Comparison of ENCODE assay signal across 16 cellular contexts in genomic region chr4:40306991-40307390, GRCh38. TPM values are rescaled to one million over a fixed set of nuclear protein-coding genes. Genes with fewer than 3 reads are reported as not detected.
DNase-seq lines count a peak whose midpoint lies in the region; ATAC-seq lines count a peak whose summit lies in the region.
"Had no signal": no experiment of that assay in that cellular context is flagged by ENCODE, and none has a peak within 500 bp of the region (broad histone marks: within the 10 kb centered on the region; RNA-seq: fewer than 3 reads in every experiment).

No MANE protein-coding gene starts in this region.

- H3K4me3 Mint-ChIP-seq in CD4-positive, CD25-positive, alpha-beta regulatory T cell = peak overlapping the region; percentile 23 to 89 (median 76)
- peak overlapping the region; percentile 70 for H3K4me3 Mint-ChIP-seq in activated T-helper 1 cell treated with anti-CD3 and anti-CD28 coated beads, Interleukin-12 subunit alpha, Interleukin-12 subunit beta, Interleukin-2, Interleukin-4 antibody, amounts not matched to agents 30 ng/mL and 10 ng/mL and 1 ng/mL, durations not matched to agents 14 hours and 24 hours and 36 hours
- peak overlapping the region; percentile 58 to 90 (median 82) for H3K4me3 Mint-ChIP-seq in naive thymus-derived CD8-positive, alpha-beta T cell

- H3K36me3 Mint-ChIP-seq in CD4-positive, CD25-positive, alpha-beta regulatory T cell = peaks cover 8% of the 10 kb centered on the region
- peaks cover 11% of the 10 kb centered on the region for H3K36me3 Mint-ChIP-seq in activated T-helper 1 cell treated with anti-CD3 and anti-CD28 coated beads, Interleukin-12 subunit alpha, Interleukin-12 subunit beta, Interleukin-2, Interleukin-4 antibody, amounts not matched to agents 30 ng/mL and 10 ng/mL and 1 ng/mL, durations not matched to agents 14 hours and 24 hours and 36 hours (ENCODE audit: low read depth)
- H3K36me3 Mint-ChIP-seq in naive thymus-derived CD8-positive, alpha-beta T cell = peaks cover 0 to 3% (median 0%) of the 10 kb centered on the region in 3 donors

- H3K27me3 Mint-ChIP-seq in CD4-positive, CD25-positive, alpha-beta regulatory T cell = peaks cover under 1% of the 10 kb centered on the region
- H3K27me3 Mint-ChIP-seq in activated T-helper 1 cell treated with anti-CD3 and anti-CD28 coated beads, Interleukin-12 subunit alpha, Interleukin-12 subunit beta, Interleukin-2, Interleukin-4 antibody, amounts not matched to agents 30 ng/mL and 10 ng/mL and 1 ng/mL, durations not matched to agents 14 hours and 24 hours and 36 hours (ENCODE audit: insufficient read depth) = no peaks in the 10 kb centered on the region
- no peaks in the 10 kb centered on the region for H3K27me3 Mint-ChIP-seq in naive thymus-derived CD8-positive, alpha-beta T cell

- H3K27me3 ChIP-seq in CD4-positive, CD25-positive, alpha-beta regulatory T cell (ENCODE audit: control insufficient read depth, insufficient read depth, low read length) = no peaks in the 10 kb centered on the region
- H3K27me3 ChIP-seq: BE2C had no signal

- peak overlapping the region; percentile 94 for H3K27ac ChIP-seq in CD4-positive, CD25-positive, alpha-beta regulatory T cell (ENCODE audit: insufficient read depth, low read length, poor library complexity, severe bottlenecking)

- peak overlapping the region; percentile 98 to 99 (median 99) for H3K27ac Mint-ChIP-seq in CD4-positive, CD25-positive, alpha-beta regulatory T cell
- peak overlapping the region; percentile 94 for H3K27ac Mint-ChIP-seq in activated T-helper 1 cell treated with anti-CD3 and anti-CD28 coated beads, Interleukin-12 subunit alpha, Interleukin-12 subunit beta, Interleukin-2, Interleukin-4 antibody, amounts not matched to agents 30 ng/mL and 10 ng/mL and 1 ng/mL, durations not matched to agents 14 hours and 24 hours and 36 hours
- H3K27ac Mint-ChIP-seq in naive thymus-derived CD8-positive, alpha-beta T cell = peak overlapping the region; percentile 97 to 100 (median 99)

- H3K4me1 ChIP-seq in CD4-positive, CD25-positive, alpha-beta regulatory T cell (ENCODE audit: control insufficient read depth, insufficient read depth, low read length, poor library complexity, severe bottlenecking) = peaks cover 96% of the 10 kb centered on the region
- H3K4me1 ChIP-seq: BE2C had no signal

- intact Hi-C loops in activated T-helper 1 cell treated with anti-CD3 and anti-CD28 coated beads, Interleukin-12 subunit alpha, Interleukin-12 subunit beta, Interleukin-2, Interleukin-4 antibody, amounts not matched to agents 30 ng/mL and 10 ng/mL and 1 ng/mL, durations not matched to agents 14 hours and 24 hours and 36 hours (cut with micrococcal nuclease) = loop anchor here (5.0 kb wide), 5 partner anchors 365 to 610 kb away; partner anchors contain the start of gene UBE2K

- peaks cover 0 to 4% of the 10 kb centered on the region in 2 experiments for H3K9me3 ChIP-seq in CD4-positive, CD25-positive, alpha-beta regulatory T cell (ENCODE audit: control insufficient read depth in 2 of 2, low read length in 2 of 2)
- H3K9me3 ChIP-seq: BE2C had no signal

- no peak for DNase-seq in CD4-positive, CD25-positive, alpha-beta regulatory T cell
- DNase-seq in Jurkat, Clone E6-1 (ENCODE audit: low read depth, low spot score) = no peak
- no peak for DNase-seq in activated T-helper 1 cell treated with anti-CD3 and anti-CD28 coated beads, Interleukin-12 subunit alpha, Interleukin-12 subunit beta, Interleukin-2, Interleukin-4 antibody, amounts not matched to agents 30 ng/mL and 10 ng/mL and 1 ng/mL, durations not matched to agents 14 hours and 24 hours and 36 hours (ENCODE audit: low spot score)
- peak in 1 of 10 donors; percentile 13 for DNase-seq in naive thymus-derived CD8-positive, alpha-beta T cell
- DNase-seq in superior temporal gyrus (ENCODE audit: extremely low spot score) (no peak), NK-92 (lab: John Stamatoyannopoulos, UW; ENCODE audit: unreplicated experiment) (no peak), DMS53 treated with DMSO at 0.1 percent for 48 hours (lab: John Stamatoyannopoulos, UW; ENCODE audit: unreplicated experiment) (no peak)
- DNase-seq: BE2C; GOT3; midbrain; MV-4-11; NCI-H2171 treated with DMSO at 0.1 percent for 48 hours; stimulated activated CD4-positive, alpha-beta T cell treated with anti-CD3 and anti-CD28 coated beads, Interleukin-4, amount 100 ng/mL, for 1 hour; stimulated activated naive CD4-positive, alpha-beta T cell had no signal

- peaks cover 0 to 8% (median 0%) of the 10 kb centered on the region in 7 donors for H3K9me3 Mint-ChIP-seq in CD4-positive, CD25-positive, alpha-beta regulatory T cell
- peaks cover 14% of the 10 kb centered on the region for H3K9me3 Mint-ChIP-seq in activated T-helper 1 cell treated with anti-CD3 and anti-CD28 coated beads, Interleukin-12 subunit alpha, Interleukin-12 subunit beta, Interleukin-2, Interleukin-4 antibody, amounts not matched to agents 30 ng/mL and 10 ng/mL and 1 ng/mL, durations not matched to agents 14 hours and 24 hours and 36 hours
- peaks cover 0 to 10% (median 2%) of the 10 kb centered on the region in 9 donors for H3K9me3 Mint-ChIP-seq in naive thymus-derived CD8-positive, alpha-beta T cell

- no peaks in the 10 kb centered on the region for H3K36me3 ChIP-seq in CD4-positive, CD25-positive, alpha-beta regulatory T cell (ENCODE audit: control insufficient read depth, insufficient read depth, low read length)
- H3K36me3 ChIP-seq: BE2C had no signal

- peaks cover 39 to 94% (median 72%) of the 10 kb centered on the region in 4 donors for H3K4me1 Mint-ChIP-seq in CD4-positive, CD25-positive, alpha-beta regulatory T cell
- peaks cover 80% of the 10 kb centered on the region for H3K4me1 Mint-ChIP-seq in activated T-helper 1 cell treated with anti-CD3 and anti-CD28 coated beads, Interleukin-12 subunit alpha, Interleukin-12 subunit beta, Interleukin-2, Interleukin-4 antibody, amounts not matched to agents 30 ng/mL and 10 ng/mL and 1 ng/mL, durations not matched to agents 14 hours and 24 hours and 36 hours (ENCODE audit: low read depth)
- H3K4me1 Mint-ChIP-seq in naive thymus-derived CD8-positive, alpha-beta T cell = peaks cover 50 to 92% (median 83%) of the 10 kb centered on the region in 4 donors

- POLR2A ChIA-PET in naive thymus-derived CD8-positive, alpha-beta T cell (lab: Charles Lee) = interaction anchor here (0.6 to 7.1 kb wide), 31 partner anchors 8 to 601 kb away, joined by 3 to 68 read pairs (median 11); partner anchors contain the start of gene RHOH

- peak overlapping the region; percentile 77 for H3K4me3 ChIP-seq in CD4-positive, CD25-positive, alpha-beta regulatory T cell (ENCODE audit: low read depth, low read length)
- peak overlapping the region; percentile 37 for H3K4me3 ChIP-seq in Jurkat, Clone E6-1 (ENCODE audit: low read length)

- ATAC-seq in CD4-positive, CD25-positive, alpha-beta regulatory T cell (ENCODE audit: low read depth in 2 of 2) = no peak
- peak in 1 of 2 donors; percentile 10 for ATAC-seq in naive thymus-derived CD8-positive, alpha-beta T cell
- ATAC-seq in HG02623 (IDR thresholded peaks at IDR 0.05; ENCODE audit: unreplicated experiment) = no peak

RNA-seq across cellular contexts. Expression of gene CHRNA9, which starts 28.1 kb away (rescaled TPM):
- not detected for total RNA-seq in CD4-positive, CD25-positive, alpha-beta regulatory T cell
- polyA plus RNA-seq in CD4-positive, CD25-positive, alpha-beta regulatory T cell = under 1 TPM; 0.13 to 0.69 (median 0.37) TPM
- polyA plus RNA-seq in Jurkat, Clone E6-1 (2012; ENCODE audit: insufficient read depth, insufficient read length) = 13.0 TPM
- total RNA-seq in activated T-helper 1 cell treated with anti-CD3 and anti-CD28 coated beads, Interleukin-12 subunit alpha, Interleukin-12 subunit beta, Interleukin-2, Interleukin-4 antibody, amounts not matched to agents 30 ng/mL and 10 ng/mL and 1 ng/mL, durations not matched to agents 14 hours and 24 hours and 36 hours = not detected in 2 replicates
- total RNA-seq in naive thymus-derived CD8-positive, alpha-beta T cell = under 1 TPM; 0.55 to 0.73 TPM
- under 1 TPM in 1 of 3 donors, not detected in 2; 0.39 TPM for polyA plus RNA-seq in naive thymus-derived CD8-positive, alpha-beta T cell
- total RNA-seq: pulmonary artery endothelial cell had no signal
